9 cellular contexts compared by ENCODE assay signal in genomic region chr19:54481326-54481930, GRCh38. TPM values are rescaled to one million over a fixed set of nuclear protein-coding genes. Genes with fewer than 3 reads are reported as not detected.
DNase-seq lines count a peak whose midpoint lies in the region; ATAC-seq and TF ChIP-seq lines count a peak whose summit lies in the region.
"Had no signal": no experiment of that assay in that cellular context is flagged by ENCODE, and none has a peak within 500 bp of the region (broad histone marks: within the 10 kb centered on the region; RNA-seq: fewer than 3 reads in every experiment).

No MANE protein-coding gene starts in this region.

- H3K9ac ChIP-seq in DND-41 (ENCODE audit: low read depth, low read length) (no peak overlapping the region), neural progenitor cell (no peak overlapping the region)

- H3K4me3 ChIP-seq in DND-41 (ENCODE audit: low read depth in 1 of 2, low read length in 2 of 2): no peak overlapping the region
- no peak overlapping the region for H3K4me3 ChIP-seq in WI38 (ENCODE audit: low read depth, low read length)
- H3K4me3 ChIP-seq in esophagus squamous epithelium: no peak overlapping the region
- no peak overlapping the region for H3K4me3 ChIP-seq in neural progenitor cell

- peaks cover 22% of the 10 kb centered on the region for H3K27me3 Mint-ChIP-seq in neural progenitor cell (ENCODE audit: insufficient read depth, low read depth)

- H2AFZ ChIP-seq in DND-41 (ENCODE audit: low read depth, low read length) (no peak overlapping the region), neural progenitor cell (replicated peaks) (no peak overlapping the region)

- intact Hi-C loops in esophagus squamous epithelium (cut with DNase I): loop anchor here (5.0 kb wide), 1 partner anchor 196 kb away; no protein-coding TSS in a partner anchor

- DNase-seq in DND-41 (peak; percentile 47), NCI-H1092 treated with DMSO at 0.1 percent for 48 hours (lab: John Stamatoyannopoulos, UW) (peak; percentile 22), esophagus squamous epithelium (lab: John Stamatoyannopoulos, UW) (no peak), neural progenitor cell (ENCODE audit: low spot score) (peak; percentile 93), OCI-M2 (lab: John Stamatoyannopoulos, UW; ENCODE audit: unreplicated experiment) (no peak)

- H3K27me3 ChIP-seq in DND-41 (ENCODE audit: insufficient read depth, low read length, poor library complexity): no peaks in the 10 kb centered on the region
- H3K27me3 ChIP-seq in esophagus squamous epithelium: peaks cover 0 to 52% (median 0%) of the 10 kb centered on the region in 4 donors
- H3K27me3 ChIP-seq in neural progenitor cell: no peaks in the 10 kb centered on the region

- TF ChIP-seq CTCF in 22Rv1 (IDR thresholded peaks at IDR 0.05) (peak; percentile 87), DND-41 (IDR thresholded peaks at IDR 0.05; ENCODE audit: borderline replicate concordance, extremely low read depth, low read length, poor library complexity, severe bottlenecking) (peak; percentile 77), WI38 (IDR thresholded peaks at IDR 0.05; ENCODE audit: low read depth, low read length) (peak; percentile 82), esophagus squamous epithelium (IDR thresholded peaks at IDR 0.05) (peak in 4 of 6 experiments; percentile 19 to 66 (median 30)), neural progenitor cell (IDR thresholded peaks at IDR 0.05) (peak; percentile 78)

- ATAC-seq in DND-41 (ENCODE audit: insufficient read depth, low read depth): peak; percentile 73; the same call in 2 of the 3 replicates
- no peak for ATAC-seq in HG03342 (IDR thresholded peaks at IDR 0.05; ENCODE audit: unreplicated experiment)

- H3K36me3 ChIP-seq in DND-41 (ENCODE audit: insufficient read depth, low read length) (no peaks in the 10 kb centered on the region), esophagus squamous epithelium (no peaks in the 10 kb centered on the region), neural progenitor cell (no peaks in the 10 kb centered on the region)

- H3K27ac Mint-ChIP-seq in neural progenitor cell: no peak overlapping the region
- H3K27ac Mint-ChIP-seq: stimulated activated naive CD8-positive, alpha-beta T cell treated with anti-CD3 and anti-CD28 coated beads, Interleukin-15, Interleukin-2, amounts not matched to agents 100 ng/mL and 50 ng/mL, for 24 hours had no signal

- no peaks in the 10 kb centered on the region for H3K9me3 Mint-ChIP-seq in neural progenitor cell
- H3K9me3 Mint-ChIP-seq: stimulated activated naive CD8-positive, alpha-beta T cell treated with anti-CD3 and anti-CD28 coated beads, Interleukin-15, Interleukin-2, amounts not matched to agents 100 ng/mL and 50 ng/mL, for 24 hours had no signal

- H4K20me1 ChIP-seq in DND-41 (ENCODE audit: insufficient read depth, low read length) (no peaks in the 10 kb centered on the region), neural progenitor cell (ENCODE audit: low read depth) (no peaks in the 10 kb centered on the region)

- WGBS in esophagus squamous epithelium, 2 donors: 10 to 12% methylated on average over 15 of the region's 16 CpGs

- H3K4me3 Mint-ChIP-seq in neural progenitor cell: peak overlapping the region; percentile 1
- H3K4me3 Mint-ChIP-seq: stimulated activated naive CD8-positive, alpha-beta T cell treated with anti-CD3 and anti-CD28 coated beads, Interleukin-15, Interleukin-2, amounts not matched to agents 100 ng/mL and 50 ng/mL, for 24 hours had no signal

- no peaks in the 10 kb centered on the region for H3K36me3 Mint-ChIP-seq in neural progenitor cell

- no peak overlapping the region for H3K27ac ChIP-seq in 22Rv1
- H3K27ac ChIP-seq in DND-41 (ENCODE audit: low read length): no peak overlapping the region
- H3K27ac ChIP-seq in esophagus squamous epithelium: no peak overlapping the region
- H3K27ac ChIP-seq in neural progenitor cell: no peak overlapping the region

- H3K9me3 ChIP-seq in DND-41 (ENCODE audit: insufficient read depth, low read length, severe bottlenecking) (no peaks in the 10 kb centered on the region), esophagus squamous epithelium (no peaks in the 10 kb centered on the region), neural progenitor cell (ENCODE audit: low read depth) (no peaks in the 10 kb centered on the region)

- no peak for TF ChIP-seq POLR2A in esophagus squamous epithelium (IDR thresholded peaks at IDR 0.05)

- H3K4me2 ChIP-seq in DND-41 (ENCODE audit: insufficient read depth, low read length) (no peak overlapping the region), neural progenitor cell (no peak overlapping the region)

- H3F3A ChIP-seq in neural progenitor cell (ENCODE audit: low read depth): no peaks in the 10 kb centered on the region

- H3K4me1 Mint-ChIP-seq in neural progenitor cell: peaks cover 4% of the 10 kb centered on the region

- H3K4me1 ChIP-seq in DND-41 (ENCODE audit: insufficient read depth, low read length) (no peaks in the 10 kb centered on the region), esophagus squamous epithelium (peaks cover 0 to 5% (median 2%) of the 10 kb centered on the region in 3 donors), neural progenitor cell (no peaks in the 10 kb centered on the region)

- H3K79me2 ChIP-seq in DND-41 (ENCODE audit: insufficient read depth, low read length) (no peaks in the 10 kb centered on the region), neural progenitor cell (ENCODE audit: low read depth) (no peaks in the 10 kb centered on the region)

RNA-seq across cellular contexts. Expression of gene CDC42EP5, which starts 8.3 kb away (rescaled TPM):
- total RNA-seq in esophagus squamous epithelium (10 to 100 TPM in 2 of 4 donors, 1 to 10 TPM in 2; 6.0 to 39.4 (median 9.8) TPM), neural progenitor cell (ENCODE audit: low replicate concordance) (1.1 TPM in 1 of 2 replicates, not detected in the other)

RNA-seq across cellular contexts. Expression of gene LENG9, which starts 17.9 kb away (rescaled TPM):
- 10 to 100 TPM in 2 of 4 donors, 1 to 10 TPM in 2; 8.1 to 13.1 (median 10.1) TPM for total RNA-seq in esophagus squamous epithelium
- 0.79 and 4.0 TPM in 2 replicates for total RNA-seq in neural progenitor cell (ENCODE audit: low replicate concordance)

RNA-seq across cellular contexts. Expression of gene LAIR2, which starts 21.2 kb away (rescaled TPM):
- total RNA-seq in esophagus squamous epithelium: not detected
- not detected in 2 replicates for total RNA-seq in neural progenitor cell (ENCODE audit: low replicate concordance)

RNA-seq across cellular contexts. Expression of gene LENG8, which starts 32.4 kb away (rescaled TPM):
- total RNA-seq in esophagus squamous epithelium (10 to 100 TPM; 22.9 to 95.2 (median 49.6) TPM), neural progenitor cell (ENCODE audit: low replicate concordance) (36.6 and 90.1 TPM in 2 replicates)

Comparison
In these comparisons a context has a peak if more than half of its experiments do, and no peak if none do; other contexts are left out.
1. CTCF ChIP-seq: peak in every context shown above with its lines; median percentile 87 in 22Rv1; 82 in WI38; 78 in neural progenitor cell; 77 in DND-41; 30 in esophagus squamous epithelium.
2. DNase-seq: peak in DND-41 (single experiment), NCI-H1092 treated with DMSO at 0.1 percent for 48 hours (single experiment) and neural progenitor cell (single experiment); none in esophagus squamous epithelium (single experiment) and OCI-M2 (single experiment).